Comparison of ENCODE assay signal across 9 cellular contexts in the genomic region with DNA sequence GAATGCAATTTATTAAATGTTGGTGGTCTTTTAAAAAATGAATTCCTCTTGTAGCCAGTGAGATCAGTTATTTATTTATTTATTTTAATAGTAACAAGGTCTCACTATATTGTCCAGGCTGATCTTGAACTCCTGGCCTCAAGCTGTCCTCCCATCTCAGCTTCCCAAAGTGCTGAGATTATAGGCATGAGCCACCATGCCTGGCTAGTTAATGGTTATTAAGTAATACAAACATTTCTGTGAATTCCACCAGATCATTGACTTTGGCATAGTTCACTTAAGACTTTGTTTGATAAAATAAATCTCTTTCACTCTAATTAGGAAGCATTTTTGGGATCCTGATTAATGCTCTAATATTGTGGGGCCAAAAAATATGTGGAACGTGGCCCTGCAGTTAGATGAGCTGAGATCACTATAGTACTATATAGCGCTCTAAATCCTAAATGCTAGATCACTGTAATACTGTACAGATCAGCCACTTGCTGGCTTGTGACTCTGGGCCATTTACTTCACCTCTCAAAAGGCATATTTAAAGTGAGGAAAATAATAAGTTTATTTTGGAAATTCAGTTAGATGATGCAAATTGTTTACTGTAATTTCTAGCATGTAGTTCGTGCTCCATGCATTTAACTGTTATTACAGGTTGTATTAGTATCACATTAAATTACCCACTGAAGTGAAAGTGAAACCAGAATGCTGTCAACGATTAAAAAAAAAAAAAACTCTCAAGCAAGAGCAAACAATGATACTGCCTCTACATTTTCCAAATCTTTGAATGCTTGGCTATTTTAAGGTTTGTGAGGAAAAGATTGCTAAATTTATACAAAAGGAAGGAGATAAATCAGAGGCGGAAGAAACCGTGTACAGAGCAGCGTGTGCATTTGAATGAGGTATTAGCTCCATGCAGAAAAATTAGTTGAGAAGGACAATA. TPM values are rescaled to one million over a fixed set of nuclear protein-coding genes. Genes with fewer than 3 reads are reported as not detected.
DNase-seq lines count a peak whose midpoint lies in the region; ATAC-seq, FAIRE-seq and TF ChIP-seq lines count a peak whose summit lies in the region.
"Had no signal": no experiment of that assay in that cellular context is flagged by ENCODE, and none has a peak within 500 bp of the region (broad histone marks: within the 10 kb centered on the region; RNA-seq: fewer than 3 reads in every experiment).

No MANE protein-coding gene starts in this region.

- no peaks in the 10 kb centered on the region for H3K36me3 Mint-ChIP-seq in brain

- H3K27ac ChIP-seq in mucosa of rectum (ENCODE audit: low read depth in 2 of 2, low read length in 2 of 2) (peak overlapping the region; percentile 33 to 65), substantia nigra (ENCODE audit: low read depth, low read length, poor library complexity, severe bottlenecking) (no peak overlapping the region)

- no peak for ATAC-seq in GM21526 (IDR thresholded peaks at IDR 0.05; ENCODE audit: low FRiP score, unreplicated experiment)
- no peak for ATAC-seq in HG02588 (IDR thresholded peaks at IDR 0.05; ENCODE audit: unreplicated experiment)

- peak overlapping the region in 4 of 5 experiments; percentile 14 to 89 (median 72) for H3K4me3 Mint-ChIP-seq in brain
- H3K4me3 Mint-ChIP-seq: neural crest cell had no signal

- H3K27me3 Mint-ChIP-seq in brain: no peaks in the 10 kb centered on the region

- no peaks in the 10 kb centered on the region for H3K9me3 ChIP-seq in mucosa of rectum (ENCODE audit: control insufficient read depth in 2 of 2, low read length in 2 of 2)

- no peaks in the 10 kb centered on the region for H3K36me3 ChIP-seq in mucosa of rectum (ENCODE audit: control insufficient read depth in 2 of 2, insufficient read depth in 2 of 2, low read length in 2 of 2)

- peak overlapping the region in 3 of 5 experiments; percentile 52 to 89 (median 68) for H3K27ac Mint-ChIP-seq in brain

- H3K4me3 ChIP-seq in mucosa of rectum (ENCODE audit: low read length in 2 of 2): peak overlapping the region; percentile 74 to 79

- peaks cover 0 to 2% (median 0%) of the 10 kb centered on the region in 5 experiments for H3K9me3 Mint-ChIP-seq in brain
- H3K9me3 Mint-ChIP-seq: neural crest cell had no signal

- peak overlapping the region; percentile 52 to 71 for H3K9ac ChIP-seq in mucosa of rectum (ENCODE audit: low read depth in 1 of 2, low read length in 2 of 2)

- H3K4me1 ChIP-seq in mucosa of rectum (ENCODE audit: control insufficient read depth in 2 of 2, insufficient read depth in 2 of 2, low read length in 2 of 2): peaks cover 0 to 5% of the 10 kb centered on the region in 2 donors

- H3K27me3 ChIP-seq in mucosa of rectum (ENCODE audit: control insufficient read depth in 2 of 2, insufficient read depth in 2 of 2, low read length in 2 of 2): no peaks in the 10 kb centered on the region

- no peak for FAIRE-seq in D721Med (lab: Jason Lieb, UNC)

- TF ChIP-seq CTCF in brain (conservative IDR thresholded peaks at IDR 0.05): no peak
- no peak for TF ChIP-seq CTCF in D721Med (IDR thresholded peaks at IDR 0.05; ENCODE audit: insufficient read depth, missing control alignments)

- DNase-seq in CD1c-positive myeloid dendritic cell (ENCODE audit: extremely low spot score): peak; percentile 26
- peak; percentile 50 for DNase-seq in LHCN-M2 (ENCODE audit: low read depth)
- no peak for DNase-seq in substantia nigra (lab: John Stamatoyannopoulos, UW)
- no peak for DNase-seq in D721Med (ENCODE audit: insufficient read length, low spot score)

- peaks cover 23% of the 10 kb centered on the region for H3K4me1 Mint-ChIP-seq in brain

RNA-seq across cellular contexts. Expression of gene FAS, which starts 15.9 kb away (rescaled TPM):
- 55.0 and 55.7 TPM in 2 replicates for total RNA-seq in LHCN-M2 (2014; rRNA removed)
- 13.9 TPM for polyA plus RNA-seq in LHCN-M2 (2012)
- polyA plus RNA-seq in brain (ENCODE audit: insufficient read depth, low read depth, low replicate concordance): 1.8 TPM

RNA-seq across cellular contexts. Expression of gene ACTA2, which starts 22.1 kb away (rescaled TPM):
- 105 and 119 TPM in 2 replicates for total RNA-seq in LHCN-M2 (2014; rRNA removed)
- 236 TPM for polyA plus RNA-seq in LHCN-M2 (2012)
- 65.7 TPM for polyA plus RNA-seq in brain (ENCODE audit: insufficient read depth, low read depth, low replicate concordance)

Comparison
In these comparisons a context has a peak if more than half of its experiments do, and no peak if none do; other contexts are left out.
1. DNase-seq: peak in CD1c-positive myeloid dendritic cell (single experiment) and LHCN-M2 (single experiment); none in substantia nigra (0 of 49) and D721Med (single experiment).